In genomic region chr3:184025256-184025655, GRCh38 we compare ENCODE assay signal across 1 cellular context.
A peak's percentile ranks its signal among the peaks of the same experiment; 100 is the strongest.
TF ChIP-seq lines count a peak whose summit lies in the region.

No MANE protein-coding gene starts in this region.

TF ChIP-seq in K562, 482 proteins besides CTCF, POLR2A, EP300 and RAD21:
- TF ChIP-seq YY1 (IDR thresholded peaks at IDR 0.05; ENCODE audit: borderline replicate concordance in 1 of 3, control insufficient read depth in 1 of 3, extremely low read depth in 1 of 3, insufficient read depth in 3 of 3, insufficient read length in 1 of 3, insufficient replicate concordance in 2 of 3, low read depth in 1 of 3, low read length in 2 of 3) (peak in 1 of 3 experiments; percentile 26), ZNF431 (CRISPR knock-in tag; IDR thresholded peaks at IDR 0.05) (peak; percentile 54; the same call in 1 of the 2 replicates), CHD2 (IDR thresholded peaks at IDR 0.05; ENCODE audit: low read depth, low read length) (peak; percentile 49; the same call in 1 of the 2 replicates), EGR1 (conservative IDR thresholded peaks at IDR 0.05) (0 out of 2 replicates have a peak, but pooled peaks have one; percentile 3), CBX3 (IDR thresholded peaks at IDR 0.05; ENCODE audit: borderline replicate concordance in 1 of 2, low read length in 2 of 2) (0 out of 3 replicates have a peak, but pooled peaks of 1 of the 2 experiments have one; percentile 35), TRIM28 (IDR thresholded peaks at IDR 0.05) (0 out of 2 replicates have a peak, but pooled peaks have one; percentile 43), ZFP36 (IDR thresholded peaks at IDR 0.05; ENCODE audit: low read depth, low read length, partially characterized antibody) (peak; percentile 58)
